ENCODE assay signal across 26 cellular contexts in genomic region chr5:149028984-149029383, GRCh38. TPM values are rescaled to one million over a fixed set of nuclear protein-coding genes. Genes with fewer than 3 reads are reported as not detected.
"Had no signal": no experiment of that assay in that cellular context is flagged by ENCODE, and none has a peak within 500 bp of the region (broad histone marks: within the 10 kb centered on the region; RNA-seq: fewer than 3 reads in every experiment).

No MANE protein-coding gene starts in this region.

- DNase-seq: activated CD4-positive, alpha-beta memory T cell treated with anti-CD3 and anti-CD28 coated beads for 36 hours; activated CD4-positive, alpha-beta T cell treated with anti-CD3 and anti-CD28 coated beads, Interleukin-2, amount 10 ng/mL, durations not matched to agents 7 days and 5 days; activated CD4-positive, CD25-positive, alpha-beta regulatory T cell treated with anti-CD3 and anti-CD28 coated beads, Interleukin-2, amount 50 U/mL, for 72 hours; activated gamma-delta T cell treated with Interleukin-2 at 50 U/mL for 16 hours; activated naive CD4-positive, alpha-beta T cell treated with anti-CD3 and anti-CD28 coated beads, Interleukin-2, amount 10 ng/mL, durations not matched to agents 7 days and 5 days; activated naive CD8-positive, alpha-beta T cell treated with anti-CD3 and anti-CD28 coated beads for 36 hours; activated T-cell treated with anti-CD3 and anti-CD28 coated beads, Interleukin-2, amount 50 U/mL, for 72 hours; anterior cingulate cortex; caudate nucleus; KG1; MV-4-11; NCI-H1092 treated with DMSO at 0.1 percent for 48 hours; NCI-H1417 treated with DMSO at 0.1 percent for 48 hours; NCI-H1694; NCI-H2029; NCI-H510A treated with DMSO at 0.1 percent for 48 hours; Peyer's patch; SHP77; T-helper 17 cell; T-helper 9 cell had no signal

- H3K4me3 Mint-ChIP-seq: activated CD4-positive, alpha-beta memory T cell treated with anti-CD3 and anti-CD28 coated beads for 36 hours; activated CD4-positive, alpha-beta T cell treated with anti-CD3 and anti-CD28 coated beads, Interleukin-2, amount 10 ng/mL, durations not matched to agents 7 days and 5 days; activated naive CD4-positive, alpha-beta T cell treated with anti-CD3 and anti-CD28 coated beads, Interleukin-2, amount 10 ng/mL, durations not matched to agents 7 days and 5 days; activated naive CD8-positive, alpha-beta T cell treated with anti-CD3 and anti-CD28 coated beads for 36 hours; activated T-cell treated with anti-CD3 and anti-CD28 coated beads, Interleukin-2, amount 50 U/mL, for 72 hours; T-helper 17 cell; WTC11 had no signal

- H3K9me3 Mint-ChIP-seq: activated CD4-positive, alpha-beta memory T cell treated with anti-CD3 and anti-CD28 coated beads for 36 hours; activated CD4-positive, alpha-beta T cell treated with anti-CD3 and anti-CD28 coated beads, Interleukin-2, amount 10 ng/mL, durations not matched to agents 7 days and 5 days; activated naive CD4-positive, alpha-beta T cell treated with anti-CD3 and anti-CD28 coated beads, Interleukin-2, amount 10 ng/mL, durations not matched to agents 7 days and 5 days; activated naive CD8-positive, alpha-beta T cell treated with anti-CD3 and anti-CD28 coated beads for 36 hours; activated T-cell treated with anti-CD3 and anti-CD28 coated beads, Interleukin-2, amount 50 U/mL, for 72 hours; activated T-helper 2 cell treated with anti-CD3 and anti-CD28 coated beads, Interferon-gamma antibody, Interleukin-2, Interleukin-4, amounts not matched to agents 10 μg/mL and 5 μg/mL and 100 μg/mL, durations not matched to agents 14 hours and 24 hours and 36 hours; WTC11 had no signal

- H3K36me3 ChIP-seq: breast epithelium, Peyer's patch had no signal

- H3K27ac Mint-ChIP-seq: activated CD4-positive, alpha-beta memory T cell treated with anti-CD3 and anti-CD28 coated beads for 36 hours; activated CD4-positive, alpha-beta T cell treated with anti-CD3 and anti-CD28 coated beads, Interleukin-2, amount 10 ng/mL, durations not matched to agents 7 days and 5 days; activated naive CD4-positive, alpha-beta T cell treated with anti-CD3 and anti-CD28 coated beads, Interleukin-2, amount 10 ng/mL, durations not matched to agents 7 days and 5 days; activated naive CD8-positive, alpha-beta T cell treated with anti-CD3 and anti-CD28 coated beads for 36 hours; activated T-cell treated with anti-CD3 and anti-CD28 coated beads, Interleukin-2, amount 50 U/mL, for 72 hours; activated T-helper 2 cell treated with anti-CD3 and anti-CD28 coated beads, Interferon-gamma antibody, Interleukin-2, Interleukin-4, amounts not matched to agents 10 μg/mL and 5 μg/mL and 100 μg/mL, durations not matched to agents 14 hours and 24 hours and 36 hours; T-helper 17 cell; WTC11 had no signal

- H3K27me3 ChIP-seq: breast epithelium, Peyer's patch, SJSA1 had no signal

- ATAC-seq: SK-N-SH treated with all-trans-retinoic acid at 6 μM for 48 hours, T-helper 17 cell, WTC11 had no signal

- H3K27me3 Mint-ChIP-seq: activated CD4-positive, alpha-beta memory T cell treated with anti-CD3 and anti-CD28 coated beads for 36 hours; activated CD4-positive, alpha-beta T cell treated with anti-CD3 and anti-CD28 coated beads, Interleukin-2, amount 10 ng/mL, durations not matched to agents 7 days and 5 days; activated naive CD8-positive, alpha-beta T cell treated with anti-CD3 and anti-CD28 coated beads for 36 hours had no signal

- H3K4me1 Mint-ChIP-seq: activated naive CD8-positive, alpha-beta T cell treated with anti-CD3 and anti-CD28 coated beads for 36 hours; T-helper 17 cell; WTC11 had no signal

- H3K9me3 ChIP-seq: breast epithelium, Peyer's patch, SJSA1 had no signal

- H3K27ac ChIP-seq: breast epithelium, Peyer's patch, SJSA1 had no signal

- H3K4me1 ChIP-seq: breast epithelium, Peyer's patch had no signal

- H3K36me3 Mint-ChIP-seq: activated CD4-positive, alpha-beta memory T cell treated with anti-CD3 and anti-CD28 coated beads for 36 hours; activated naive CD4-positive, alpha-beta T cell treated with anti-CD3 and anti-CD28 coated beads, Interleukin-2, amount 10 ng/mL, durations not matched to agents 7 days and 5 days; activated naive CD8-positive, alpha-beta T cell treated with anti-CD3 and anti-CD28 coated beads for 36 hours; WTC11 had no signal

- H3K4me3 ChIP-seq: breast epithelium, Peyer's patch, SJSA1 had no signal

RNA-seq across cellular contexts. Expression of gene SH3TC2, which starts 33.9 kb away (rescaled TPM):
- total RNA-seq: activated CD4-positive, alpha-beta memory T cell treated with anti-CD3 and anti-CD28 coated beads for 36 hours; activated CD4-positive, alpha-beta T cell treated with anti-CD3 and anti-CD28 coated beads, Interleukin-2, amount 10 ng/mL, durations not matched to agents 7 days and 5 days; activated CD8-positive, alpha-beta memory T cell treated with anti-CD3 and anti-CD28 coated beads for 36 hours; activated naive CD8-positive, alpha-beta T cell treated with anti-CD3 and anti-CD28 coated beads for 36 hours; activated T-helper 2 cell treated with anti-CD3 and anti-CD28 coated beads, Interferon-gamma antibody, Interleukin-2, Interleukin-4, amounts not matched to agents 10 μg/mL and 5 μg/mL and 100 μg/mL, durations not matched to agents 14 hours and 24 hours and 36 hours had no signal
